8 cellular contexts compared by ENCODE assay signal in the genomic region with DNA sequence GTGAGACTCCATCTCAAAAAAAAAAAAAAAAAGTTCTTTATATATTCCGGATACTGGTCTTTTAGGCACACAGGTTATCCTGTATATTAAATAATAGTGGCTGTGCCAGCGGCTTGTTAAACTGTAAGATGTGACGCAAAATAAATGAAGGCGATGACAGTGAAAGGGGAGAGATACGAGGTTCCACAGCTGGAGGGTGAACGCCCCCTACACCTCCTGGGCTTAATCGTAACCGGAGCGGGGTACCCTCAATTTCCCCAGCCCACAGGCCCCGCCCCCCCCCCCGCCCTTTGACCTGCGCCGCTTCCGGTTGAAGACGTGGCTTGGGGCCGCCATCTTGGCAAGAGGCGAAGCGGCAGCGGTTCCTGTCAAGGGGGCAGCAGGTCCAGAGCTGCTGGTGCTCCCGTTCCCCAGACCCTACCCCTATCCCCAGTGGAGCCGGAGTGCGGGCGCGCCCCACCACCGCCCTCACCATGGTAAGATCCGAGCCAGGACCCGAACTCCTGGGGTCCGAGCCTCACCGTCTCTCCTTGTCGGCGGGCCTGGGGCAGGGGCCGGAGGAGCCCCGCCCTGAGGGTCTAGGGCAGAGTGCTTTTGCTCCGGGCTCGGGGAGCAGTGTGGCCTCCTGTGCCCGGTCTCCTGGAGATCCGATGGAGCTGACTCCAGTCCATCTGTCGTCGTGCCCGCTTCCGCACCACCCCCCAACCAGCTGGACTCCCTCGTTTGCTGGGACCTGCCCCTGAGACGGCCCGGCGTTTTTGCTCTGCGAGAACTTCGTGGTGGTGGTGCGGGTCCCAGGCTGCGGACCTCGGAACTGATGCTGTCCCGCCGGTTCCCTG. TPM values are rescaled to one million over a fixed set of nuclear protein-coding genes. Genes with fewer than 3 reads are reported as not detected.
DNase-seq lines count a peak whose midpoint lies in the region; ATAC-seq and TF ChIP-seq lines count a peak whose summit lies in the region.

A gene (plus strand): TSS at position 335 of the 839 bp plus-strand sequence. CDS start 139 bp downstream, at position 474.

- H3K27ac ChIP-seq in hepatocyte = peak within 1 kb of the TSS; percentile 100
- H3K27ac ChIP-seq in aorta (ENCODE audit: low read depth in 1 of 2, low read length in 2 of 2) = peak within 1 kb of the TSS; percentile 84 to 91

- no peak for TF ChIP-seq CTCF in astrocyte of the cerebellum (IDR thresholded peaks at IDR 0.05; ENCODE audit: low read depth, low read length, missing control alignments)
- no peak for TF ChIP-seq CTCF in hepatocyte (IDR thresholded peaks at IDR 0.05; ENCODE audit: poor library complexity)

- H3K9me3 ChIP-seq in hepatocyte (ENCODE audit: low read depth) (no peaks in the 10 kb centered on the region), aorta (ENCODE audit: control insufficient read depth, low read length) (no peaks in the 10 kb centered on the region)

- in situ Hi-C loops in astrocyte of the cerebellum (cut with HindIII; ENCODE audit: low sequenced_read_pairs) = no loop called here

- peaks cover 63% of the 10 kb centered on the region for H3K79me2 ChIP-seq in hepatocyte

- H3K4me3 ChIP-seq in GM08714 (ENCODE audit: low read length) (peak within 1 kb of the TSS; percentile 89), astrocyte of the cerebellum (ENCODE audit: low read depth, low read length) (peak within 1 kb of the TSS; percentile 95), hepatocyte (peak within 1 kb of the TSS; percentile 99), aorta (ENCODE audit: low read length in 2 of 2) (peak within 1 kb of the TSS; percentile 46 to 56)

- H3K4me2 ChIP-seq in hepatocyte = peak within 1 kb of the TSS; percentile 86

- DNase-seq in NCI-H146 treated with DMSO at 0.1 percent for 48 hours (lab: John Stamatoyannopoulos, UW; ENCODE audit: unreplicated experiment) = peak; percentile 51
- peak; percentile 33 for DNase-seq in T1000 (lab: John Stamatoyannopoulos, UW)
- peak; percentile 38 for DNase-seq in astrocyte of the cerebellum (ENCODE audit: low read depth)
- peak; percentile 90 for DNase-seq in hepatocyte (ENCODE audit: low spot score)
- DNase-seq in renal cortical epithelial cell (ENCODE audit: low read depth) = peak; percentile 38
- peak; percentile 88 to 91 for DNase-seq in aorta

- no peaks in the 10 kb centered on the region for H3K9me2 ChIP-seq in hepatocyte (replicated peaks; ENCODE audit: insufficient read depth)

- H3K27me3 ChIP-seq in hepatocyte = no peaks in the 10 kb centered on the region
- H3K27me3 ChIP-seq in aorta (ENCODE audit: control insufficient read depth in 1 of 2, insufficient read depth in 2 of 2, low read length in 1 of 2) = no peaks in the 10 kb centered on the region

- H2AFZ ChIP-seq in hepatocyte = peak within 1 kb of the TSS; percentile 61

- H3K4me1 ChIP-seq in hepatocyte (ENCODE audit: insufficient read depth) (peaks cover 13% of the 10 kb centered on the region), aorta (ENCODE audit: control insufficient read depth in 1 of 2, insufficient read depth in 2 of 2, low read length in 2 of 2) (no peaks in the 10 kb centered on the region)

- intact Hi-C loops in aorta (cut with DNase I) = loop anchor here (5.0 kb wide), 1 partner anchor 35 kb away; a partner anchor contains a TSS

- H3K36me3 ChIP-seq in hepatocyte (replicated peaks; ENCODE audit: insufficient read depth, low read depth) = no peaks in the 10 kb centered on the region
- H3K36me3 ChIP-seq in aorta (ENCODE audit: control insufficient read depth in 1 of 2, insufficient read depth in 2 of 2, low read length in 1 of 2) = no peaks in the 10 kb centered on the region

- peak; percentile 66 for ATAC-seq in HG02610 (IDR thresholded peaks at IDR 0.05; ENCODE audit: unreplicated experiment)
- peak; percentile 92 for ATAC-seq in aorta (ENCODE audit: low FRiP score)

- under 1% methylated on average over 51 of the region's 52 CpGs for WGBS in hepatocyte (ENCODE audit: low lambda C conversion rate, missing lambda C conversion rate)
- 0% methylated on average over 48 to 52 of the region's 52 CpGs for WGBS in aorta, 2 donors

- H4K20me1 ChIP-seq in hepatocyte (ENCODE audit: insufficient read depth, poor library complexity, severe bottlenecking) = peaks cover 41% of the 10 kb centered on the region

RNA-seq across cellular contexts. Expression of the gene that starts here (rescaled TPM):
- total RNA-seq in hepatocyte = 177 and 190 TPM in 2 replicates
- polyA plus RNA-seq in hepatocyte = 166 and 194 TPM in 2 replicates
- 141 and 179 TPM in 2 replicates for total RNA-seq in renal cortical epithelial cell
- 100 to 1,000 TPM; 128 to 170 TPM for total RNA-seq in aorta
- 10 to 100 TPM; 67.6 to 69.0 TPM for polyA plus RNA-seq in aorta

Comparison
In these comparisons a context has a peak if more than half of its experiments do, and no peak if none do; other contexts are left out.
1. Peak in every context shown above with its lines: DNase-seq, ATAC-seq, H3K4me3 ChIP-seq and H3K27ac ChIP-seq.
2. DNase-seq: peak in every context shown above with its lines; median percentile 90 in hepatocyte; 90 in aorta; 51 in NCI-H146 treated with DMSO at 0.1 percent for 48 hours; 38 in astrocyte of the cerebellum; 38 in renal cortical epithelial cell; 33 in T1000.